In genomic region chr19:18430417-18431144, GRCh38 we compare ENCODE assay signal across 17 cellular contexts. TPM values are rescaled to one million over a fixed set of nuclear protein-coding genes. Genes with fewer than 3 reads are reported as not detected.
A peak's percentile ranks its signal among the peaks of the same experiment; 100 is the strongest.
DNase-seq lines count a peak whose midpoint lies in the region; ATAC-seq and TF ChIP-seq lines count a peak whose summit lies in the region.
"Had no signal": no experiment of that assay in that cellular context is flagged by ENCODE, and none has a peak within 500 bp of the region (broad histone marks: within the 10 kb centered on the region; RNA-seq: fewer than 3 reads in every experiment).

No MANE protein-coding gene starts in this region.

- no peaks in the 10 kb centered on the region for H4K20me1 ChIP-seq in KMS-11 (ENCODE audit: insufficient read depth)

- no peak overlapping the region for H3K27ac Mint-ChIP-seq in endodermal cell

- H3K9me3 ChIP-seq in endodermal cell (ENCODE audit: control insufficient read depth, low read length): no peaks in the 10 kb centered on the region
- H3K9me3 ChIP-seq in sigmoid colon: no peaks in the 10 kb centered on the region
- H3K9me3 ChIP-seq: right lobe of liver had no signal

- H3K9me3 Mint-ChIP-seq in endodermal cell: no peaks in the 10 kb centered on the region

- 89 to 92% methylated on average over 12 to 21 of the region's 21 CpGs for WGBS in endodermal cell (ENCODE audit: insufficient coverage in 1 of 2, insufficient read length in 1 of 2), 2 experiments
- 90 to 91% methylated on average over 21 of the region's 21 CpGs for WGBS in sigmoid colon, 2 donors

- H3K36me3 ChIP-seq in KMS-11 (ENCODE audit: insufficient read depth): no peaks in the 10 kb centered on the region
- H3K36me3 ChIP-seq in endodermal cell (ENCODE audit: control insufficient read depth, insufficient read depth, low read length): no peaks in the 10 kb centered on the region
- H3K36me3 ChIP-seq in sigmoid colon: peaks cover 0 to 6% (median 0%) of the 10 kb centered on the region in 4 donors
- H3K36me3 ChIP-seq: right lobe of liver had no signal

- no peak for TF ChIP-seq CTCF in KMS-11 (conservative IDR thresholded peaks at IDR 0.05; ENCODE audit: low read depth, low read length)
- TF ChIP-seq CTCF in endodermal cell (conservative IDR thresholded peaks at IDR 0.05): no peak
- TF ChIP-seq CTCF in sigmoid colon (IDR thresholded peaks at IDR 0.05): no peak

- TF ChIP-seq EP300 in sigmoid colon (IDR thresholded peaks at IDR 0.05): no peak

- TF ChIP-seq POLR2A in sigmoid colon (IDR thresholded peaks at IDR 0.05): no peak

- H3K4me1 ChIP-seq in KMS-11 (ENCODE audit: low read depth, poor library complexity, severe bottlenecking): peaks cover 31% of the 10 kb centered on the region
- peaks cover 7% of the 10 kb centered on the region for H3K4me1 ChIP-seq in endodermal cell (ENCODE audit: control insufficient read depth, insufficient read depth, low read length)
- peaks cover 4 to 58% (median 48%) of the 10 kb centered on the region in 4 donors for H3K4me1 ChIP-seq in sigmoid colon

- no peak overlapping the region for H2AFZ ChIP-seq in KMS-11 (ENCODE audit: low read depth)

- ATAC-seq in HG03521 (IDR thresholded peaks at IDR 0.05; ENCODE audit: unreplicated experiment): no peak
- ATAC-seq: right lobe of liver had no signal

- DNase-seq in activated T-cell treated with anti-CD3 and anti-CD28 coated beads, Interleukin-2, amount 50 U/mL, for 1 hour: peak; percentile 16
- DNase-seq in activated T-cell treated with anti-CD3 and anti-CD28 coated beads, Interleukin-2, amount 50 U/mL, for 48 hours: no peak
- DNase-seq in endodermal cell (no peak), sigmoid colon (peak; percentile 64), DMS114 treated with DMSO at 0.1 percent for 48 hours (lab: John Stamatoyannopoulos, UW; ENCODE audit: unreplicated experiment) (no peak)
- DNase-seq in central memory CD4-positive, alpha-beta T cell: no peak
- DNase-seq: ACHN; dermis blood vessel endothelial cell; DMS 273 treated with DMSO at 0.1 percent for 48 hours; hippocampal formation; NCI-H187; NCI-H524; right lobe of liver; stimulated activated CD4-positive, alpha-beta T cell treated with anti-CD3 and anti-CD28 coated beads, Interleukin-4, amount 100 ng/mL, for 24 hours had no signal

- no peaks in the 10 kb centered on the region for H3K79me2 ChIP-seq in KMS-11 (ENCODE audit: insufficient read depth, low read depth)

- 0 out of 2 replicates have a peak overlapping the region, but pooled peaks have one; percentile 69 for H3K27ac ChIP-seq in KMS-11
- H3K27ac ChIP-seq in endodermal cell (ENCODE audit: low read depth, low read length): no peak overlapping the region
- no peak overlapping the region for H3K27ac ChIP-seq in sigmoid colon
- H3K27ac ChIP-seq: right lobe of liver had no signal

- no peaks in the 10 kb centered on the region for H3K36me3 Mint-ChIP-seq in endodermal cell (ENCODE audit: low read depth)

- peak overlapping the region; percentile 19 for H3K4me3 Mint-ChIP-seq in endodermal cell

- H3K4me3 ChIP-seq in KMS-11 (IDR thresholded peaks at IDR 0.05; ENCODE audit: insufficient read depth, low read depth, low read length) (no peak overlapping the region), endodermal cell (ENCODE audit: low read length) (no peak overlapping the region), sigmoid colon (no peak overlapping the region)
- H3K4me3 ChIP-seq: right lobe of liver had no signal

- intact Hi-C loops in sigmoid colon (cut with DNase I): no loop called here

- H3K27me3 ChIP-seq in KMS-11 (ENCODE audit: insufficient read depth, low read depth) (no peaks in the 10 kb centered on the region), endodermal cell (ENCODE audit: control insufficient read depth, insufficient read depth, low read length, poor library complexity, severe bottlenecking) (no peaks in the 10 kb centered on the region), sigmoid colon (peaks cover 0 to 27% (median 0%) of the 10 kb centered on the region in 3 donors)
- H3K27me3 ChIP-seq: right lobe of liver had no signal

- H3K27me3 Mint-ChIP-seq in endodermal cell (ENCODE audit: insufficient read depth): peaks cover 4% of the 10 kb centered on the region

- no peak overlapping the region for H3K4me2 ChIP-seq in KMS-11

- peaks cover 5% of the 10 kb centered on the region for H3K4me1 Mint-ChIP-seq in endodermal cell

- H3K9ac ChIP-seq in KMS-11: no peak overlapping the region
- H3K9ac ChIP-seq in endodermal cell (ENCODE audit: extremely low read depth, low read length, poor library complexity, severe bottlenecking): no peak overlapping the region

RNA-seq across cellular contexts. Expression of gene ISYNA1, which starts 7.4 kb away (rescaled TPM):
- total RNA-seq in endodermal cell (100 to 1,000 TPM; 156 to 212 TPM), sigmoid colon (10 to 100 TPM in 3 of 4 donors, 1 to 10 TPM in 1; 9.1 to 12.8 (median 11.5) TPM)
- polyA plus RNA-seq in endodermal cell (2013, experiment 1 of 2): 502 TPM
- polyA plus RNA-seq in endodermal cell (2013, experiment 2 of 2): 458 TPM
- polyA plus RNA-seq in sigmoid colon: 10 to 100 TPM in 1 of 3 donors, 1 to 10 TPM in 2; 3.7 to 18.7 (median 4.2) TPM

RNA-seq across cellular contexts. Expression of gene SSBP4, which starts 11.4 kb away (rescaled TPM):
- total RNA-seq in endodermal cell (10 to 100 TPM; 35.9 to 43.5 TPM), sigmoid colon (10 to 100 TPM; 52.4 to 71.4 (median 58.0) TPM)
- 154 TPM for polyA plus RNA-seq in endodermal cell (2013, experiment 1 of 2)
- 157 TPM for polyA plus RNA-seq in endodermal cell (2013, experiment 2 of 2)
- polyA plus RNA-seq in sigmoid colon: 10 to 100 TPM; 13.9 to 51.4 (median 32.4) TPM

RNA-seq across cellular contexts. Expression of gene LRRC25, which starts 33.2 kb away (rescaled TPM):
- total RNA-seq in endodermal cell (not detected), sigmoid colon (10 to 100 TPM in 1 of 4 donors, 1 to 10 TPM in 3; 2.2 to 13.3 (median 9.0) TPM)
- 0.21 TPM for polyA plus RNA-seq in endodermal cell (2013, experiment 1 of 2)
- 0.21 TPM for polyA plus RNA-seq in endodermal cell (2013, experiment 2 of 2)
- 10 to 100 TPM in 1 of 3 donors, 1 to 10 TPM in 2; 4.2 to 10.9 (median 6.0) TPM for polyA plus RNA-seq in sigmoid colon
- total RNA-seq: astrocyte, dermis blood vessel endothelial cell had no signal

RNA-seq across cellular contexts. Expression of gene GDF15, which starts 44.6 kb away (rescaled TPM):
- total RNA-seq in endodermal cell (1 to 10 TPM in 1 of 2 donors, under 1 TPM in 1; 0.90 to 2.2 TPM), sigmoid colon (1 to 10 TPM; 1.1 to 7.9 (median 3.9) TPM)
- polyA plus RNA-seq in endodermal cell (2013, experiment 1 of 2): 15.5 TPM
- polyA plus RNA-seq in endodermal cell (2013, experiment 2 of 2): 18.2 TPM
- polyA plus RNA-seq in sigmoid colon: 10 to 100 TPM in 2 of 3 donors, 1 to 10 TPM in 1; 7.2 to 79.7 (median 24.5) TPM

Comparison
In these comparisons a context has a peak if more than half of its experiments do, and no peak if none do; other contexts are left out.
1. DNase-seq: peak in activated T-cell treated with anti-CD3 and anti-CD28 coated beads, Interleukin-2, amount 50 U/mL, for 1 hour (single experiment) and sigmoid colon (single experiment); none in activated T-cell treated with anti-CD3 and anti-CD28 coated beads, Interleukin-2, amount 50 U/mL, for 48 hours (0 of 2), endodermal cell (single experiment), central memory CD4-positive, alpha-beta T cell (single experiment) and DMS114 treated with DMSO at 0.1 percent for 48 hours (single experiment).
2. RNA of gene ISYNA1, which starts 7.4 kb away (total RNA-seq): 156 to 212 TPM in endodermal cell; 9.1 to 12.8 TPM in sigmoid colon; every median in the first group is over 10 times any median in the second.